Comparison of ENCODE assay signal across 8 cellular contexts in genomic region chr2:130181338-130181879, GRCh38. TPM values are rescaled to one million over a fixed set of nuclear protein-coding genes. Genes with fewer than 3 reads are reported as not detected.
DNase-seq lines count a peak whose midpoint lies in the region; ATAC-seq, FAIRE-seq and TF ChIP-seq lines count a peak whose summit lies in the region.

Gene SMPD4, minus strand, starts transcription at chr2:130181602. Its CDS starts 5,010 bp downstream, at chr2:130176592.

- FAIRE-seq in pancreas (lab: Jason Lieb, UNC), result no peak

- H3K27ac ChIP-seq in pancreas (peak within 1 kb of the TSS; percentile 79 to 92 (median 89)), tibial artery (peak within 1 kb of the TSS; percentile 88 to 91)

- 0% methylated on average over 52 to 55 of the region's 55 CpGs for whole genome bisulfite sequencing in pancreas, 2 donors

- intact Hi-C loops in Right ventricle myocardium inferior (cut with DNase I), result loop anchor here (5.0 kb wide), 1 partner anchor 161 kb away; the partner anchor contains the start of gene IMP4
- intact Hi-C loops in pancreas (cut with DNase I), result no loop called here
- intact Hi-C loops in tibial artery (cut with DNase I; ENCODE audit: low total_unique reads), result loop anchor here (5.0 to 10.0 kb wide), 2 partner anchors 161 to 913 kb away; partner anchors contain the start of genes FAM168B and IMP4

- TF ChIP-seq CTCF in GM10266 (IDR thresholded peaks at IDR 0.05; ENCODE audit: control insufficient read depth, insufficient read depth, low read depth, missing control alignments), result no peak
- no peak for TF ChIP-seq CTCF in pancreas (IDR thresholded peaks at IDR 0.05)
- no peak for TF ChIP-seq CTCF in tibial artery (IDR thresholded peaks at IDR 0.05)

- H3K27me3 ChIP-seq in pancreas (no peaks in the 10 kb centered on the region), tibial artery (no peaks in the 10 kb centered on the region)

- peaks cover 6% of the 10 kb centered on the region in 3 donors for H3K4me1 ChIP-seq in pancreas
- peaks cover 0 to 31% (median 18%) of the 10 kb centered on the region in 4 donors for H3K4me1 ChIP-seq in tibial artery

- H3K36me3 ChIP-seq in pancreas (no peaks in the 10 kb centered on the region), tibial artery (peaks cover 0 to 10% (median 3%) of the 10 kb centered on the region in 3 donors)

- ATAC-seq in HG02759 (IDR thresholded peaks at IDR 0.05; ENCODE audit: unreplicated experiment) (peak; percentile 66), Right ventricle myocardium inferior (peak; percentile 93), pancreas (peak; percentile 90 to 95 (median 92))

- no peaks in the 10 kb centered on the region for H3K9me3 ChIP-seq in pancreas
- H3K9me3 ChIP-seq in tibial artery, result no peaks in the 10 kb centered on the region

- peak within 1 kb of the TSS; percentile 70 to 98 (median 86) for H3K4me3 ChIP-seq in pancreas
- H3K4me3 ChIP-seq in tibial artery, result peak within 1 kb of the TSS; percentile 97

- peak; percentile 90 for DNase-seq in GM10266 (ENCODE audit: extremely low spot score)
- peak; percentile 91 to 98 (median 94) for DNase-seq in NCI-H1417 (lab: John Stamatoyannopoulos, UW)
- DNase-seq in SW 1271 (lab: John Stamatoyannopoulos, UW), result peak; percentile 85 to 89
- peak; percentile 95 for DNase-seq in activated naive CD8-positive, alpha-beta T cell treated with anti-CD3 and anti-CD28 coated beads, Interleukin-2, amount 50 U/mL, for 16 hours (ENCODE audit: low read depth, low spot score)
- DNase-seq in Right ventricle myocardium inferior (ENCODE audit: missing footprints), result peak; percentile 99
- peak; percentile 97 to 99 (median 98) for DNase-seq in pancreas
- DNase-seq in tibial artery, result peak; percentile 96 to 98

RNA-seq across cellular contexts. Expression of gene SMPD4, which starts in this region (rescaled TPM):
- total RNA-seq in Right ventricle myocardium inferior, result 25.6 TPM
- 10 to 100 TPM; 13.4 to 29.6 (median 19.0) TPM for total RNA-seq in pancreas
- polyA plus RNA-seq in pancreas, result 10 to 100 TPM; 43.2 to 58.0 TPM

Comparison
In these comparisons a context has a peak if more than half of its experiments do, and no peak if none do; other contexts are left out.
1. Peak in every context shown above with its lines: DNase-seq, ATAC-seq, H3K4me3 ChIP-seq and H3K27ac ChIP-seq.
2. intact Hi-C loops: an anchor here in Right ventricle myocardium inferior (5.0 kb wide) and tibial artery (5.0 to 10.0 kb wide); none called in pancreas.